1 cellular context compared by ENCODE assay signal in the genomic region with DNA sequence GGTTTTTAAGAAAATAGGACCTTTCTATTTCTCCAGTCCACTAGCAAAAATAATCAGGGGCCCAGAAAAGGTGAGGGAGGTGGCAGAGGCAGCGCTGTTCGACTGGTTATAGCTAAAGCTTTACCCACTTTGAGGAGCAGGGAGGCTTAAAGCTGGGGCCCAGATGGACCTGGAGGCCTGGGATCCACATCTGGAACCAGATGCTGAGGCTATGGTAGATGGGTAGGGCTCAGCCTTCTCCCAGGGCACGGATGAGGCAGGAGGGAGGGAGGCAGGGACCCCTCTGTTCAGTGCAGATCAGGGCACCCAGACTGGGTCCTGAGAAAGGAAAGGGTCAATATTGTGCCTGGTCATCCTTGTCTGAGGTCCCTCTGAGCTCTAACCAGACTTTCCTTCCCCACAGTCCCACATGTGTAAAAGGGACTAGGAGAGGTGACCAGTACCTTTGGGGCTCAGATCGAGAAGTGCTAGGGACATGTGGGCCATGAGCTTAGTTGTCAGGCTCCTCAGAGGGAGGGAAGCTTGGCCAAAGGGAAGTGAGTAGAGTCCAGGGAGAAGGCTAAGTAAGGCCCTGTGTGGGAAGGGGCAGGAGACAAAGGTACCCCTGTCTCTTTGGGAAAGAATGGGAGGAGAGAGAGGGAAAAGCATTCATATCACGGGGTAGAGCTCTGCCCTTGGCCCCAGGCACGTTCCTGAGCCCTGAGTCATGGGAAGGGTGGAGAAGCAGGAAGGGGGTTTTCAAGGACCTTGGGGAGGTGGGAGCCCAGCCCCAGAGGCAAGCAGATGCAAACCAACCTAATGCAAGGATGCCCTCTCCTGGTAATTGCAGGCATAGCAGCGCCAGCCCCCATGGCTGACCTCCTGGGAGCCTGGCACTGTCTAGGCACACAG.
TF ChIP-seq lines count a peak whose summit lies in the region.

No MANE protein-coding gene starts in this region.

TF ChIP-seq in HEK293, 187 proteins besides CTCF, POLR2A, EP300 and RAD21 (continued from another document):
- TF ChIP-seq, protein P1, sequence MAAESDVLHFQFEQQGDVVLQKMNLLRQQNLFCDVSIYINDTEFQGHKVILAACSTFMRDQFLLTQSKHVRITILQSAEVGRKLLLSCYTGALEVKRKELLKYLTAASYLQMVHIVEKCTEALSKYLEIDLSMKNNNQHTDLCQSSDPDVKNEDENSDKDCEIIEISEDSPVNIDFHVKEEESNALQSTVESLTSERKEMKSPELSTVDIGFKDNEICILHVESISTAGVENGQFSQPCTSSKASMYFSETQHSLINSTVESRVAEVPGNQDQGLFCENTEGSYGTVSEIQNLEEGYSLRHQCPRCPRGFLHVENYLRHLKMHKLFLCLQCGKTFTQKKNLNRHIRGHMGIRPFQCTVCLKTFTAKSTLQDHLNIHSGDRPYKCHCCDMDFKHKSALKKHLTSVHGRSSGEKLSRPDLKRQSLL (tag by site-specific recombination; IDR thresholded peaks at IDR 0.05): no peak
- no peak for TF ChIP-seq ZNF658 (tag by site-specific recombination; IDR thresholded peaks at IDR 0.05)
- TF ChIP-seq, protein P2, sequence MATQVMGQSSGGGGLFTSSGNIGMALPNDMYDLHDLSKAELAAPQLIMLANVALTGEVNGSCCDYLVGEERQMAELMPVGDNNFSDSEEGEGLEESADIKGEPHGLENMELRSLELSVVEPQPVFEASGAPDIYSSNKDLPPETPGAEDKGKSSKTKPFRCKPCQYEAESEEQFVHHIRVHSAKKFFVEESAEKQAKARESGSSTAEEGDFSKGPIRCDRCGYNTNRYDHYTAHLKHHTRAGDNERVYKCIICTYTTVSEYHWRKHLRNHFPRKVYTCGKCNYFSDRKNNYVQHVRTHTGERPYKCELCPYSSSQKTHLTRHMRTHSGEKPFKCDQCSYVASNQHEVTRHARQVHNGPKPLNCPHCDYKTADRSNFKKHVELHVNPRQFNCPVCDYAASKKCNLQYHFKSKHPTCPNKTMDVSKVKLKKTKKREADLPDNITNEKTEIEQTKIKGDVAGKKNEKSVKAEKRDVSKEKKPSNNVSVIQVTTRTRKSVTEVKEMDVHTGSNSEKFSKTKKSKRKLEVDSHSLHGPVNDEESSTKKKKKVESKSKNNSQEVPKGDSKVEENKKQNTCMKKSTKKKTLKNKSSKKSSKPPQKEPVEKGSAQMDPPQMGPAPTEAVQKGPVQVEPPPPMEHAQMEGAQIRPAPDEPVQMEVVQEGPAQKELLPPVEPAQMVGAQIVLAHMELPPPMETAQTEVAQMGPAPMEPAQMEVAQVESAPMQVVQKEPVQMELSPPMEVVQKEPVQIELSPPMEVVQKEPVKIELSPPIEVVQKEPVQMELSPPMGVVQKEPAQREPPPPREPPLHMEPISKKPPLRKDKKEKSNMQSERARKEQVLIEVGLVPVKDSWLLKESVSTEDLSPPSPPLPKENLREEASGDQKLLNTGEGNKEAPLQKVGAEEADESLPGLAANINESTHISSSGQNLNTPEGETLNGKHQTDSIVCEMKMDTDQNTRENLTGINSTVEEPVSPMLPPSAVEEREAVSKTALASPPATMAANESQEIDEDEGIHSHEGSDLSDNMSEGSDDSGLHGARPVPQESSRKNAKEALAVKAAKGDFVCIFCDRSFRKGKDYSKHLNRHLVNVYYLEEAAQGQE (tag by site-specific recombination; IDR thresholded peaks at IDR 0.05): no peak; the same call in 1 of the 2 replicates
- TF ChIP-seq ZNF146 (tag by site-specific recombination; IDR thresholded peaks at IDR 0.05): no peak
- TF ChIP-seq, protein P3, sequence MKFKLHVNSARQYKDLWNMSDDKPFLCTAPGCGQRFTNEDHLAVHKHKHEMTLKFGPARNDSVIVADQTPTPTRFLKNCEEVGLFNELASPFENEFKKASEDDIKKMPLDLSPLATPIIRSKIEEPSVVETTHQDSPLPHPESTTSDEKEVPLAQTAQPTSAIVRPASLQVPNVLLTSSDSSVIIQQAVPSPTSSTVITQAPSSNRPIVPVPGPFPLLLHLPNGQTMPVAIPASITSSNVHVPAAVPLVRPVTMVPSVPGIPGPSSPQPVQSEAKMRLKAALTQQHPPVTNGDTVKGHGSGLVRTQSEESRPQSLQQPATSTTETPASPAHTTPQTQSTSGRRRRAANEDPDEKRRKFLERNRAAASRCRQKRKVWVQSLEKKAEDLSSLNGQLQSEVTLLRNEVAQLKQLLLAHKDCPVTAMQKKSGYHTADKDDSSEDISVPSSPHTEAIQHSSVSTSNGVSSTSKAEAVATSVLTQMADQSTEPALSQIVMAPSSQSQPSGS (tag by site-specific recombination; IDR thresholded peaks at IDR 0.05; ENCODE audit: low read depth): no peak
- TF ChIP-seq, protein P4, sequence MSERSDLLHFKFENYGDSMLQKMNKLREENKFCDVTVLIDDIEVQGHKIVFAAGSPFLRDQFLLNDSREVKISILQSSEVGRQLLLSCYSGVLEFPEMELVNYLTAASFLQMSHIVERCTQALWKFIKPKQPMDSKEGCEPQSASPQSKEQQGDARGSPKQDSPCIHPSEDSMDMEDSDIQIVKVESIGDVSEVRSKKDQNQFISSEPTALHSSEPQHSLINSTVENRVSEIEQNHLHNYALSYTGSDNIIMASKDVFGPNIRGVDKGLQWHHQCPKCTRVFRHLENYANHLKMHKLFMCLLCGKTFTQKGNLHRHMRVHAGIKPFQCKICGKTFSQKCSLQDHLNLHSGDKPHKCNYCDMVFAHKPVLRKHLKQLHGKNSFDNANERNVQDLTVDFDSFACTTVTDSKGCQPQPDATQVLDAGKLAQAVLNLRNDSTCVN (tag by site-specific recombination; optimal IDR thresholded peaks at IDR 0.05): peak; percentile 11
- TF ChIP-seq, protein P5, sequence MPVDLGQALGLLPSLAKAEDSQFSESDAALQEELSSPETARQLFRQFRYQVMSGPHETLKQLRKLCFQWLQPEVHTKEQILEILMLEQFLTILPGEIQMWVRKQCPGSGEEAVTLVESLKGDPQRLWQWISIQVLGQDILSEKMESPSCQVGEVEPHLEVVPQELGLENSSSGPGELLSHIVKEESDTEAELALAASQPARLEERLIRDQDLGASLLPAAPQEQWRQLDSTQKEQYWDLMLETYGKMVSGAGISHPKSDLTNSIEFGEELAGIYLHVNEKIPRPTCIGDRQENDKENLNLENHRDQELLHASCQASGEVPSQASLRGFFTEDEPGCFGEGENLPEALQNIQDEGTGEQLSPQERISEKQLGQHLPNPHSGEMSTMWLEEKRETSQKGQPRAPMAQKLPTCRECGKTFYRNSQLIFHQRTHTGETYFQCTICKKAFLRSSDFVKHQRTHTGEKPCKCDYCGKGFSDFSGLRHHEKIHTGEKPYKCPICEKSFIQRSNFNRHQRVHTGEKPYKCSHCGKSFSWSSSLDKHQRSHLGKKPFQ (tag by site-specific recombination; IDR thresholded peaks at IDR 0.05): no peak
- no peak for TF ChIP-seq ZNF404 (tag by site-specific recombination; IDR thresholded peaks at IDR 0.05)
TF ChIP-seq in HEK293: peak in this region for 59.
